1 cellular context compared by ENCODE assay signal in genomic region chr2:47067788-47068407, GRCh38.
TF ChIP-seq lines count a peak whose summit lies in the region.

No MANE protein-coding gene starts in this region.

TF ChIP-seq in HepG2, 621 proteins besides CTCF, POLR2A, EP300 and RAD21 (continued from another document and continues in another):
- TF ChIP-seq ZBTB40 (IDR thresholded peaks at IDR 0.05) = no peak
- no peak; the same call in 1 of the 2 replicates for TF ChIP-seq ZBTB40 (CRISPR knock-in tag; IDR thresholded peaks at IDR 0.05)
- peak; percentile 79; the same call in 1 of the 2 replicates for TF ChIP-seq DPF2 (CRISPR knock-in tag; IDR thresholded peaks at IDR 0.05; ENCODE audit: borderline replicate concordance, low read depth)
- TF ChIP-seq SRSF4 (IDR thresholded peaks at IDR 0.05; ENCODE audit: low read depth, low read length, poor library complexity, severe bottlenecking) = no peak
- peak; percentile 76 for TF ChIP-seq ARID5B (CRISPR knock-in tag; IDR thresholded peaks at IDR 0.05)
- TF ChIP-seq ZNF446 (CRISPR knock-in tag; IDR thresholded peaks at IDR 0.05) = 0 out of 2 replicates have a peak, but pooled peaks have one; percentile 18
- no peak for TF ChIP-seq RFX5 (IDR thresholded peaks at IDR 0.05; ENCODE audit: low read depth, low read length)
- no peak for TF ChIP-seq HNF1A (IDR thresholded peaks at IDR 0.05; ENCODE audit: low read depth)
- peak; percentile 65; the same call in 1 of the 2 replicates for TF ChIP-seq HNF1A (CRISPR knock-in tag; IDR thresholded peaks at IDR 0.05; ENCODE audit: borderline replicate concordance)
- TF ChIP-seq PAWR (CRISPR knock-in tag; IDR thresholded peaks at IDR 0.05; ENCODE audit: borderline replicate concordance) = no peak
- TF ChIP-seq ZNF720 (CRISPR knock-in tag; IDR thresholded peaks at IDR 0.05) = no peak
- TF ChIP-seq HMG20A (CRISPR knock-in tag; IDR thresholded peaks at IDR 0.05; ENCODE audit: borderline replicate concordance) = no peak; the same call in 1 of the 2 replicates
- TF ChIP-seq ZKSCAN1 (IDR thresholded peaks at IDR 0.05; ENCODE audit: low read length) = no peak
- TF ChIP-seq HOXD1 (CRISPR knock-in tag; IDR thresholded peaks at IDR 0.05) = no peak
- no peak for TF ChIP-seq SRSF1 (optimal IDR thresholded peaks at IDR 0.05; ENCODE audit: low read depth, low read length)
- TF ChIP-seq ZNF773 (CRISPR knock-in tag; IDR thresholded peaks at IDR 0.05; ENCODE audit: borderline replicate concordance) = no peak
- TF ChIP-seq HDAC2 (CRISPR knock-in tag; IDR thresholded peaks at IDR 0.05) = peak; percentile 87
- no peak for TF ChIP-seq CERS6 (CRISPR knock-in tag; IDR thresholded peaks at IDR 0.05)
- TF ChIP-seq ZNF597 (CRISPR knock-in tag; IDR thresholded peaks at IDR 0.05) = no peak
- no peak for TF ChIP-seq PBX2 (CRISPR knock-in tag; IDR thresholded peaks at IDR 0.05)
- TF ChIP-seq BCL3 (CRISPR knock-in tag; IDR thresholded peaks at IDR 0.05) = 0 out of 2 replicates have a peak, but pooled peaks have one; percentile 54
- peak; percentile 51; the same call in 1 of the 2 replicates for TF ChIP-seq ZNF281 (CRISPR knock-in tag; IDR thresholded peaks at IDR 0.05; ENCODE audit: borderline replicate concordance)
- TF ChIP-seq U2AF2 (IDR thresholded peaks at IDR 0.05; ENCODE audit: low read depth, low read length) = no peak
- TF ChIP-seq ZBTB25 (CRISPR knock-in tag; IDR thresholded peaks at IDR 0.05) = no peak
- TF ChIP-seq ZNF569 (CRISPR knock-in tag; IDR thresholded peaks at IDR 0.05; ENCODE audit: borderline replicate concordance) = no peak
